25 cellular contexts compared by ENCODE assay signal in the genomic region with DNA sequence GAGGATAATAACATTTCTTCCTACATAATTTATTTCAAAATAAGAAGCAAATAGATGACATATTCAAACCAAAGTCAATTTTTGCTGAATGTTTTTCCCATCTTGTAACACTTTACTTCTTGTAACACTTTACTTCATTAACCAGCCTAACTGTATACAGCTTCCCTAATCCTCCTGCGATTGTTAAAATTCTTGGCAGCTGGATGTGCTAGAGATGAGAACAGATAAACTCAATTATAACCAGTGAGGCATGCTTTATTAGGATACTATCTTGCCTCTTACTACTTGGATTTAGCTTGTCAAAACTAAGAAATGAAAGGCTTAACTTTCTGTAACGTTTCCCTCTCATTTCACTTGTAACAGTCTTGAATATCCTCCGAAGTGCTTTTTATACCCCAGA.
"Had no signal": no experiment of that assay in that cellular context is flagged by ENCODE, and none has a peak within 500 bp of the region (broad histone marks: within the 10 kb centered on the region; RNA-seq: fewer than 3 reads in every experiment).

No MANE protein-coding gene starts in this region.

- H3K9me3 Mint-ChIP-seq: nephron progenitor cell, type B pancreatic cell had no signal

- H3K4me3 Mint-ChIP-seq: naive thymus-derived CD8-positive, alpha-beta T cell; nephron progenitor cell; stimulated activated effector memory CD8-positive, alpha-beta T cell treated with anti-CD3 and anti-CD28 coated beads, Interleukin-12 subunit alpha, Interleukin-12 subunit beta, amount 100 ng/mL, for 72 hours; type B pancreatic cell had no signal

- H3K27ac Mint-ChIP-seq: nephron progenitor cell; stimulated activated effector memory CD8-positive, alpha-beta T cell treated with anti-CD3 and anti-CD28 coated beads, Interleukin-12 subunit alpha, Interleukin-12 subunit beta, amount 100 ng/mL, for 72 hours; type B pancreatic cell had no signal

- FAIRE-seq: colon, keratinocyte had no signal

- H3K27me3 Mint-ChIP-seq: naive thymus-derived CD8-positive, alpha-beta T cell; type B pancreatic cell had no signal

- H3K36me3 Mint-ChIP-seq: naive thymus-derived CD8-positive, alpha-beta T cell; stimulated activated effector memory CD8-positive, alpha-beta T cell treated with anti-CD3 and anti-CD28 coated beads, Interleukin-12 subunit alpha, Interleukin-12 subunit beta, amount 100 ng/mL, for 72 hours; type B pancreatic cell had no signal

- ATAC-seq: heart right ventricle; left lobe of liver; naive thymus-derived CD8-positive, alpha-beta T cell; sciatic nerve; stimulated activated effector memory CD8-positive, alpha-beta T cell treated with anti-CD3 and anti-CD28 coated beads, Interleukin-12 subunit alpha, Interleukin-12 subunit beta, amount 100 ng/mL, for 72 hours had no signal

- H3K27ac ChIP-seq: dorsolateral prefrontal cortex, heart right ventricle, prostate gland, right atrium auricular region, stomach, testis, tibial artery had no signal

- H3K36me3 ChIP-seq: heart right ventricle, prostate gland, right atrium auricular region, stomach, tibial artery had no signal

- H3K4me3 ChIP-seq: dorsolateral prefrontal cortex, heart right ventricle, lung, prostate gland, right atrium auricular region, stomach, testis, tibial artery had no signal

- H3K4me1 ChIP-seq: heart right ventricle, prostate gland, right atrium auricular region, stomach, testis, tibial artery had no signal

- H3K9me3 ChIP-seq: heart right ventricle, prostate gland, right atrium auricular region, stomach, testis, tibial artery had no signal

- H3K4me1 Mint-ChIP-seq: naive thymus-derived CD8-positive, alpha-beta T cell; nephron progenitor cell; stimulated activated effector memory CD8-positive, alpha-beta T cell treated with anti-CD3 and anti-CD28 coated beads, Interleukin-12 subunit alpha, Interleukin-12 subunit beta, amount 100 ng/mL, for 72 hours had no signal

- DNase-seq: dorsolateral prefrontal cortex; effector CD4-positive, alpha-beta T cell; foreskin melanocyte; glutamatergic neuron; heart right ventricle; hypothalamus; mesenchymal stem cell; naive thymus-derived CD8-positive, alpha-beta T cell; nephron progenitor cell; nucleus accumbens; stimulated activated CD4-positive, alpha-beta T cell treated with anti-CD3 and anti-CD28 coated beads, Interleukin-2, amount 100 ng/mL, for 24 hours; stimulated activated CD4-positive, alpha-beta T cell treated with anti-CD3 and anti-CD28 coated beads, Interleukin-4, amount 100 ng/mL, for 24 hours; stimulated activated naive CD4-positive, alpha-beta T cell treated with Interleukin-2 at 50 U/mL for 16 hours; stomach; testis; tibial artery had no signal

- H3K27me3 ChIP-seq: dorsolateral prefrontal cortex, heart right ventricle, right atrium auricular region, stomach, testis, tibial artery had no signal
